Comparison of ENCODE assay signal across 8 cellular contexts in genomic region chr6:26659360-26660095, GRCh38. TPM values are rescaled to one million over a fixed set of nuclear protein-coding genes. Genes with fewer than 3 reads are reported as not detected.
DNase-seq lines count a peak whose midpoint lies in the region; ATAC-seq and TF ChIP-seq lines count a peak whose summit lies in the region.
"Not testable (repeated sequence)": the region's sequence is repeated elsewhere in the genome, so short reads cannot be mapped to it uniquely, and the experiment has no call there.

ZNF322 (minus strand) TSS chr6:26659746; CDS start chr6:26638553, 21,193 bp downstream.

- H3K27me3 Mint-ChIP-seq in nephron progenitor cell (ENCODE audit: low read depth, poor library complexity) = peaks cover 38% of the 10 kb centered on the region
- peaks cover 36% of the 10 kb centered on the region for H3K27me3 Mint-ChIP-seq in stimulated activated naive CD8-positive, alpha-beta T cell treated with anti-CD3 and anti-CD28 coated beads, Interleukin-15, amount 100 ng/mL, for 72 hours

- H3K4me3 Mint-ChIP-seq in nephron progenitor cell = peak within 1 kb of the TSS; percentile 86
- H3K4me3 Mint-ChIP-seq in stimulated activated naive CD8-positive, alpha-beta T cell treated with anti-CD3 and anti-CD28 coated beads, Interleukin-15, amount 100 ng/mL, for 72 hours = peak within 1 kb of the TSS; percentile 84 to 88

- DNase-seq in ELF-1 (ENCODE audit: low read depth, low spot score) = peak; percentile 97
- peak; percentile 97 for DNase-seq in H7
- DNase-seq in M059J (ENCODE audit: low read depth) = peak; percentile 95
- peak; percentile 86 to 95 for DNase-seq in SHP77 (lab: John Stamatoyannopoulos, UW)
- peak; percentile 95 for DNase-seq in activated effector memory CD4-positive, alpha-beta T cell treated with anti-CD3 and anti-CD28 coated beads, Interleukin-2, amount 50 U/mL, for 16 hours
- peak; percentile 80 for DNase-seq in fibroblast of the conjunctiva (ENCODE audit: low read depth)
- peak; percentile 97 for DNase-seq in nephron progenitor cell
- DNase-seq in stimulated activated naive CD8-positive, alpha-beta T cell treated with anti-CD3 and anti-CD28 coated beads, Interleukin-15, amount 100 ng/mL, for 72 hours = peak; percentile 85 to 92

- peaks cover 10% of the 10 kb centered on the region; the same call in 1 of the 2 replicates for H3K27me3 ChIP-seq in H7 (ENCODE audit: control insufficient read depth, insufficient read depth, low read length)

- peak; percentile 99 for ATAC-seq in stimulated activated naive CD8-positive, alpha-beta T cell treated with anti-CD3 and anti-CD28 coated beads, Interleukin-15, amount 100 ng/mL, for 72 hours

- peak within 1 kb of the TSS; percentile 41 for H3K27ac Mint-ChIP-seq in nephron progenitor cell
- H3K27ac Mint-ChIP-seq in stimulated activated naive CD8-positive, alpha-beta T cell treated with anti-CD3 and anti-CD28 coated beads, Interleukin-15, amount 100 ng/mL, for 72 hours = peak within 1 kb of the TSS; percentile 86 to 87

- peaks cover 38% of the 10 kb centered on the region for H3K36me3 Mint-ChIP-seq in nephron progenitor cell (ENCODE audit: low read depth)

- peak within 1 kb of the TSS; percentile 63 for H3K4me3 ChIP-seq in H7 (ENCODE audit: insufficient read depth, low read depth, low read length)

- not testable (repeated sequence) for TF ChIP-seq CTCF in nephron progenitor cell (IDR thresholded peaks at IDR 0.05)

- not testable (repeated sequence) for H3K36me3 ChIP-seq in H7 (replicated peaks; ENCODE audit: control insufficient read depth, insufficient read depth, low read length)

- peaks cover 25% of the 10 kb centered on the region for H3K4me1 Mint-ChIP-seq in nephron progenitor cell
- H3K4me1 Mint-ChIP-seq in stimulated activated naive CD8-positive, alpha-beta T cell treated with anti-CD3 and anti-CD28 coated beads, Interleukin-15, amount 100 ng/mL, for 72 hours = peaks cover 41% of the 10 kb centered on the region

- not testable (repeated sequence) for H3K9me3 Mint-ChIP-seq in nephron progenitor cell; stimulated activated naive CD8-positive, alpha-beta T cell treated with anti-CD3 and anti-CD28 coated beads, Interleukin-15, amount 100 ng/mL, for 72 hours

RNA-seq across cellular contexts. Expression of gene ZNF322, which starts in this region (rescaled TPM):
- 12.0 and 16.4 TPM in 2 replicates for total RNA-seq in H7 (2014; rRNA removed; shearing (Covaris generic))
- 18.5 and 21.9 TPM in 2 replicates for total RNA-seq in M059J (2014; rRNA removed; shearing (Covaris generic))

Comparison
In these comparisons a context has a peak if more than half of its experiments do, and no peak if none do; other contexts are left out.
1. Peak in every context shown above with its lines: DNase-seq, ATAC-seq and H3K4me3 ChIP-seq.